8 cellular contexts compared by ENCODE assay signal in genomic region chr10:79084012-79084971, GRCh38. TPM values are rescaled to one million over a fixed set of nuclear protein-coding genes. Genes with fewer than 3 reads are reported as not detected.
A peak's percentile ranks its signal among the peaks of the same experiment; 100 is the strongest.
DNase-seq lines count a peak whose midpoint lies in the region; ATAC-seq and TF ChIP-seq lines count a peak whose summit lies in the region.

No MANE protein-coding gene starts in this region.

- no peaks in the 10 kb centered on the region for H3K27me3 Mint-ChIP-seq in WTC11 (ENCODE audit: low read depth)

- ATAC-seq in WTC11, result peak; percentile 45
- no peak for ATAC-seq in HG03159 (IDR thresholded peaks at IDR 0.05; ENCODE audit: unreplicated experiment)
- ATAC-seq in HG02610 (IDR thresholded peaks at IDR 0.05; ENCODE audit: unreplicated experiment), result no peak

- POLR2A ChIA-PET in WTC11 (lab: Charles Lee), result no interaction called here

- peak overlapping the region; percentile 85 for H3K27ac ChIP-seq in neutrophil

- no peaks in the 10 kb centered on the region for H3K36me3 Mint-ChIP-seq in WTC11

- H3K4me1 ChIP-seq in neutrophil (ENCODE audit: control insufficient read depth in 1 of 2, insufficient read depth in 1 of 2, low read depth in 1 of 2, low read length in 1 of 2), result peaks cover 75 to 78% of the 10 kb centered on the region in 2 experiments

- peak overlapping the region; percentile 53 to 60 for H3K4me3 ChIP-seq in neutrophil (ENCODE audit: low read depth in 1 of 2, low read length in 1 of 2)

- peaks cover 4% of the 10 kb centered on the region; the same call in 1 of the 2 replicates for H3K9me3 Mint-ChIP-seq in WTC11

- H3K4me3 Mint-ChIP-seq in WTC11, result no peak overlapping the region

- no peaks in the 10 kb centered on the region for H3K27me3 ChIP-seq in neutrophil

- TF ChIP-seq CTCF in WTC11 (IDR thresholded peaks at IDR 0.05) (no peak), neutrophil (IDR thresholded peaks at IDR 0.05) (peak; percentile 30)

- H3K36me3 ChIP-seq in neutrophil, result no peaks in the 10 kb centered on the region

- H3K4me1 Mint-ChIP-seq in WTC11, result peaks cover 56% of the 10 kb centered on the region

- CTCF ChIA-PET in WTC11 (lab: Charles Lee), result interaction anchor here (0.6 to 1.2 kb wide), 2 partner anchors 59 to 110 kb away, joined by 3 to 5 read pairs; no protein-coding TSS in a partner anchor

- H3K9me3 ChIP-seq in neutrophil, result no peaks in the 10 kb centered on the region

- peak overlapping the region; percentile 11; the same call in 1 of the 2 replicates for H3K27ac Mint-ChIP-seq in WTC11

- peak; percentile 91 for DNase-seq in DMS53 (lab: John Stamatoyannopoulos, UW)
- peak; percentile 69 for DNase-seq in HuH-7.5 (ENCODE audit: low spot score)
- DNase-seq in WTC11 (ENCODE audit: low spot score), result no peak
- peak; percentile 88 for DNase-seq in foreskin melanocyte
- no peak for DNase-seq in NCI-H526 (lab: John Stamatoyannopoulos, UW)

TF ChIP-seq in WTC11, 78 proteins besides CTCF, POLR2A, EP300 and RAD21:
- 0 out of 2 replicates have a peak, but pooled peaks have one; percentile 37 for TF ChIP-seq GABPB1 (CRISPR knock-in tag; IDR thresholded peaks at IDR 0.05)
- TF ChIP-seq EMX1 (CRISPR knock-in tag; IDR thresholded peaks at IDR 0.05), result no peak
- no peak for TF ChIP-seq PREB (CRISPR knock-in tag; IDR thresholded peaks at IDR 0.05; ENCODE audit: borderline replicate concordance)

RNA-seq across cellular contexts. Expression of gene ZMIZ1, which starts 15.5 kb away (rescaled TPM):
- total RNA-seq in WTC11 (2021), result 34.3 to 44.4 TPM (median 35.2 TPM) in 3 replicates

Comparison
In these comparisons a context has a peak if more than half of its experiments do, and no peak if none do; other contexts are left out.
1. DNase-seq: peak in DMS53 (single experiment), HuH-7.5 (single experiment) and foreskin melanocyte (single experiment); none in WTC11 (single experiment) and NCI-H526 (0 of 2).